Comparison of ENCODE assay signal across 8 cellular contexts in the genomic region with DNA sequence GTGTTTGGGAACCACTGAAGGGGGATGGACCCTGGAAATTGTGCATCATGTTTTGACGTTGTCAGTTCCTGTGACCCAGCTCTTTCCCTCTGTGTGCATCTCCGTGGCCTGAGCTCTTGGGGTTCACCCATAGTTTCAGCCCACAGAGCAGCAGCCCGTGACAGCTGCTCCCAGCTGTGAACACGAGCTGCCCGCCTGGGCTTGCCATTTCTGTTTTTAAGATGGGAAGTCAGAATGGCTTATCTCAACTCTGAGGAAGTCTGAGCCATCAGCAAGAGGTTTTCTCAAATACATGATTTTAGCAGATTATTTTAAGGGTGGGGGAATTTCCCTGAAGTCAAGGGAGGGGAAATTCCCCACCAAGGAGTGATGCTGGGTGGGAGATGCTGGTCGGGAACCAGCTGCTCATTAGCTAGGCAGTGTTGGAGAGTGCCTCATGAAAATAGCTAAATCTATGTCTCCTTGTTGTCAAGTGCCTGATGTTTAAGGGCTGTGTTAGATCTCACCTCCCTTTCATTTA. TPM values are rescaled to one million over a fixed set of nuclear protein-coding genes. Genes with fewer than 3 reads are reported as not detected.
DNase-seq lines count a peak whose midpoint lies in the region; ATAC-seq and TF ChIP-seq lines count a peak whose summit lies in the region.

No MANE protein-coding gene starts in this region.

- TF ChIP-seq CTCF in endodermal cell (conservative IDR thresholded peaks at IDR 0.05) (no peak), uterus (IDR thresholded peaks at IDR 0.05) (no peak)

- H3K36me3 Mint-ChIP-seq in endodermal cell (ENCODE audit: low read depth): no peaks in the 10 kb centered on the region

- TF ChIP-seq POLR2A in uterus (IDR thresholded peaks at IDR 0.05): no peak

- H3K9me3 Mint-ChIP-seq in endodermal cell: no peaks in the 10 kb centered on the region

- H3K27ac ChIP-seq in endodermal cell (ENCODE audit: low read depth, low read length) (no peak overlapping the region), uterus (no peak overlapping the region)

- H3K9me3 ChIP-seq in endodermal cell (ENCODE audit: control insufficient read depth, low read length) (no peaks in the 10 kb centered on the region), uterus (no peaks in the 10 kb centered on the region)

- H3K4me3 Mint-ChIP-seq in endodermal cell: no peak overlapping the region

- no peaks in the 10 kb centered on the region for H3K27me3 ChIP-seq in endodermal cell (ENCODE audit: control insufficient read depth, insufficient read depth, low read length, poor library complexity, severe bottlenecking)
- H3K27me3 ChIP-seq in uterus: no peaks in the 10 kb centered on the region

- H3K4me1 ChIP-seq in endodermal cell (ENCODE audit: control insufficient read depth, insufficient read depth, low read length) (no peaks in the 10 kb centered on the region), uterus (peaks cover 0 to 8% of the 10 kb centered on the region in 2 donors)

- H3K4me1 Mint-ChIP-seq in endodermal cell: peaks cover 14% of the 10 kb centered on the region

- DNase-seq in activated CD4-positive, alpha-beta T cell treated with anti-CD3 and anti-CD28 coated beads for 24 hours (ENCODE audit: low read depth in 2 of 2): peak; percentile 43 to 46
- DNase-seq in endodermal cell (peak; percentile 25), AG08395 (ENCODE audit: low spot score) (no peak), uterus (no peak), left lobe of liver (ENCODE audit: low spot score) (no peak)
- DNase-seq in stimulated activated CD4-positive, alpha-beta T cell treated with anti-CD3 and anti-CD28 coated beads, Interleukin-15, amount 100 ng/mL, for 48 hours (ENCODE audit: low read depth in 2 of 2): peak; percentile 63 to 69

- H3K9ac ChIP-seq in endodermal cell (ENCODE audit: extremely low read depth, low read length, poor library complexity, severe bottlenecking): no peak overlapping the region

- no peaks in the 10 kb centered on the region for H3K27me3 Mint-ChIP-seq in endodermal cell (ENCODE audit: insufficient read depth)

- ATAC-seq in GM18867 (IDR thresholded peaks at IDR 0.05; ENCODE audit: unreplicated experiment) (peak; percentile 66), HG02970 (IDR thresholded peaks at IDR 0.05; ENCODE audit: low FRiP score, unreplicated experiment) (peak; percentile 42), left lobe of liver (no peak)

- no peaks in the 10 kb centered on the region for H3K36me3 ChIP-seq in endodermal cell (ENCODE audit: control insufficient read depth, insufficient read depth, low read length)
- H3K36me3 ChIP-seq in uterus: no peaks in the 10 kb centered on the region

- no peak overlapping the region for H3K4me3 ChIP-seq in endodermal cell (ENCODE audit: low read length)
- H3K4me3 ChIP-seq in uterus: no peak overlapping the region

- H3K27ac Mint-ChIP-seq in endodermal cell: no peak overlapping the region

- WGBS in endodermal cell (ENCODE audit: insufficient coverage in 1 of 2, insufficient read length in 1 of 2), 2 experiments: 86 to 87% methylated on average over 5 to 6 of the region's 6 CpGs

- intact Hi-C loops in uterus (cut with DNase I; ENCODE audit: low total_unique reads): no loop called here

RNA-seq across cellular contexts. Expression of gene C1QTNF9, which starts 34.9 kb away (rescaled TPM):
- not detected for total RNA-seq in endodermal cell
- not detected for polyA plus RNA-seq in endodermal cell (2013, experiment 1 of 2)
- polyA plus RNA-seq in endodermal cell (2013, experiment 2 of 2): not detected
- under 1 TPM in 2 of 4 donors, not detected in 2; 0.28 to 0.70 TPM for total RNA-seq in uterus
- 0.18 TPM for total RNA-seq in left lobe of liver

Comparison
In these comparisons a context has a peak if more than half of its experiments do, and no peak if none do; other contexts are left out.
1. DNase-seq: peak in activated CD4-positive, alpha-beta T cell treated with anti-CD3 and anti-CD28 coated beads for 24 hours (2 of 2), endodermal cell (single experiment) and stimulated activated CD4-positive, alpha-beta T cell treated with anti-CD3 and anti-CD28 coated beads, Interleukin-15, amount 100 ng/mL, for 48 hours (2 of 2); none in AG08395 (single experiment), uterus (0 of 2) and left lobe of liver (single experiment).